Comparison of ENCODE assay signal across 29 cellular contexts in the genomic region with DNA sequence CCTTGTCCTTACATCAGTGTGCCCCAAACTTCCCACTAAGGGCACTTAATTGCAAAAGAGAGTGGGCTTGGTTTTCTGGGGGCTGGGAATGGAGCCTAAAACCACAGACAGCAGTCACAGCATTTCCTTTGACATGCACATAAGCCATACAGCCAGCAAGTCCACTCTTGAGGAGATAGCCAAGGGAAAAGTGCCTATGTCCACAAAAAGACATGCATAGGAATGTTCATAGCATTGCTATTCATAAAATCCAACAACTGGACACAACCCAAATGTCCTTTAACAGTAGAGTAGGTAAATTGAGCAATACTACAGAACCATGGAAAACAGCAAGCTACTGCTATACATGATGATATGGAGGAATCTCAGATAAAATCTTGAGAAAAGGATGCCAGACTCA. TPM values are rescaled to one million over a fixed set of nuclear protein-coding genes. Genes with fewer than 3 reads are reported as not detected.
"Had no signal": no experiment of that assay in that cellular context is flagged by ENCODE, and none has a peak within 500 bp of the region (broad histone marks: within the 10 kb centered on the region; RNA-seq: fewer than 3 reads in every experiment).

No MANE protein-coding gene starts in this region.

- H3K36me3 Mint-ChIP-seq: activated naive CD8-positive, alpha-beta T cell treated with anti-CD3 and anti-CD28 coated beads, Interleukin-2, amount 10 ng/mL, durations not matched to agents 7 days and 5 days; stimulated activated effector memory CD8-positive, alpha-beta T cell treated with anti-CD3 and anti-CD28 coated beads, Interleukin-12 subunit alpha, Interleukin-12 subunit beta, amount 100 ng/mL, for 72 hours; type B pancreatic cell had no signal

- H3K9me3 Mint-ChIP-seq: activated naive CD8-positive, alpha-beta T cell treated with anti-CD3 and anti-CD28 coated beads, Interleukin-2, amount 10 ng/mL, durations not matched to agents 7 days and 5 days; nephron; stimulated activated effector memory CD8-positive, alpha-beta T cell treated with anti-CD3 and anti-CD28 coated beads, Interleukin-12 subunit alpha, Interleukin-12 subunit beta, amount 100 ng/mL, for 72 hours; stimulated activated naive CD8-positive, alpha-beta T cell treated with anti-CD3 and anti-CD28 coated beads, Interleukin-15, Interleukin-2, amounts not matched to agents 100 ng/mL and 50 ng/mL, for 24 hours; T-helper 1 cell treated with Interleukin-12 subunit alpha and Interleukin-12 subunit beta and Interleukin-4 antibody, amounts not matched to agents 30 μg/mL and 1 μg/mL, for 36 hours; type B pancreatic cell had no signal

- H3K27ac Mint-ChIP-seq: activated naive CD8-positive, alpha-beta T cell treated with anti-CD3 and anti-CD28 coated beads, Interleukin-2, amount 10 ng/mL, durations not matched to agents 7 days and 5 days; nephron; stimulated activated effector memory CD8-positive, alpha-beta T cell treated with anti-CD3 and anti-CD28 coated beads, Interleukin-12 subunit alpha, Interleukin-12 subunit beta, amount 100 ng/mL, for 72 hours; stimulated activated naive CD8-positive, alpha-beta T cell treated with anti-CD3 and anti-CD28 coated beads, Interleukin-15, Interleukin-2, amounts not matched to agents 100 ng/mL and 50 ng/mL, for 24 hours; T-helper 1 cell treated with Interleukin-12 subunit alpha and Interleukin-12 subunit beta and Interleukin-4 antibody, amounts not matched to agents 30 μg/mL and 1 μg/mL, for 36 hours; type B pancreatic cell had no signal

- DNase-seq: activated CD4-positive, alpha-beta T cell treated with anti-CD3 and anti-CD28 coated beads for 48 hours; activated CD4-positive, alpha-beta T cell treated with anti-CD3 and anti-CD28 coated beads, Interleukin-2, amount 50 U/mL, for 48 hours; activated CD8-positive, alpha-beta memory T cell treated with anti-CD3 and anti-CD28 coated beads for 24 hours; activated effector memory CD4-positive, alpha-beta T cell treated with Interleukin-2 at 50 U/mL for 16 hours; activated naive CD4-positive, alpha-beta T cell treated with Interleukin-2 at 50 U/mL for 16 hours; activated naive CD8-positive, alpha-beta T cell treated with anti-CD3 and anti-CD28 coated beads, Interleukin-2, amount 10 ng/mL, durations not matched to agents 7 days and 5 days; amniotic stem cell; cortex of kidney; foreskin keratinocyte; heart left ventricle; left ventricle myocardium inferior; mucosa of descending colon; right cardiac atrium; stimulated activated CD4-positive, alpha-beta T cell treated with anti-CD3 and anti-CD28 coated beads, Interleukin-12 subunit alpha, Interleukin-12 subunit beta, amount 100 ng/mL, for 4 hours; stimulated activated CD4-positive, alpha-beta T cell treated with anti-CD3 and anti-CD28 coated beads, Interleukin-4, amount 100 ng/mL, for 24 hours; SW 1271; T-helper 9 cell had no signal

- H3K4me3 Mint-ChIP-seq: activated naive CD8-positive, alpha-beta T cell treated with anti-CD3 and anti-CD28 coated beads, Interleukin-2, amount 10 ng/mL, durations not matched to agents 7 days and 5 days; nephron; stimulated activated effector memory CD8-positive, alpha-beta T cell treated with anti-CD3 and anti-CD28 coated beads, Interleukin-12 subunit alpha, Interleukin-12 subunit beta, amount 100 ng/mL, for 72 hours; stimulated activated naive CD8-positive, alpha-beta T cell treated with anti-CD3 and anti-CD28 coated beads, Interleukin-15, Interleukin-2, amounts not matched to agents 100 ng/mL and 50 ng/mL, for 24 hours; T-helper 1 cell treated with Interleukin-12 subunit alpha and Interleukin-12 subunit beta and Interleukin-4 antibody, amounts not matched to agents 30 μg/mL and 1 μg/mL, for 36 hours; type B pancreatic cell had no signal

- ATAC-seq: foreskin keratinocyte; heart left ventricle; mucosa of descending colon; right cardiac atrium; stimulated activated effector memory CD8-positive, alpha-beta T cell treated with anti-CD3 and anti-CD28 coated beads, Interleukin-12 subunit alpha, Interleukin-12 subunit beta, amount 100 ng/mL, for 72 hours had no signal

- H3K4me1 Mint-ChIP-seq: activated naive CD8-positive, alpha-beta T cell treated with anti-CD3 and anti-CD28 coated beads, Interleukin-2, amount 10 ng/mL, durations not matched to agents 7 days and 5 days; stimulated activated effector memory CD8-positive, alpha-beta T cell treated with anti-CD3 and anti-CD28 coated beads, Interleukin-12 subunit alpha, Interleukin-12 subunit beta, amount 100 ng/mL, for 72 hours had no signal

- H3K4me1 ChIP-seq: breast epithelium, left ventricle myocardium inferior, vagina had no signal

- H3K9me3 ChIP-seq: breast epithelium, heart left ventricle, left ventricle myocardium inferior, mucosa of descending colon, vagina had no signal

- H3K27me3 Mint-ChIP-seq: stimulated activated naive CD8-positive, alpha-beta T cell treated with anti-CD3 and anti-CD28 coated beads, Interleukin-15, Interleukin-2, amounts not matched to agents 100 ng/mL and 50 ng/mL, for 24 hours had no signal

- H3K27ac ChIP-seq: breast epithelium, foreskin keratinocyte, heart left ventricle, left ventricle myocardium inferior, skin epidermis, vagina, VCaP had no signal

- H3K4me3 ChIP-seq: breast epithelium, heart left ventricle, left ventricle myocardium inferior, lung, mucosa of descending colon, skin epidermis, vagina had no signal

- H3K27me3 ChIP-seq: breast epithelium, foreskin keratinocyte, vagina had no signal

- H3K36me3 ChIP-seq: breast epithelium, heart left ventricle, left ventricle myocardium inferior, vagina had no signal

RNA-seq across cellular contexts. Expression of a gene that starts 11.7 kb away (rescaled TPM):
- total RNA-seq: activated naive CD8-positive, alpha-beta T cell treated with anti-CD3 and anti-CD28 coated beads, Interleukin-2, amount 10 ng/mL, durations not matched to agents 7 days and 5 days; endothelial cell of umbilical vein; left ventricle myocardium inferior; mucosa of descending colon had no signal
- polyA plus RNA-seq: endothelial cell of umbilical vein, fibroblast of lung had no signal
